21 cellular contexts compared by ENCODE assay signal in the genomic region with DNA sequence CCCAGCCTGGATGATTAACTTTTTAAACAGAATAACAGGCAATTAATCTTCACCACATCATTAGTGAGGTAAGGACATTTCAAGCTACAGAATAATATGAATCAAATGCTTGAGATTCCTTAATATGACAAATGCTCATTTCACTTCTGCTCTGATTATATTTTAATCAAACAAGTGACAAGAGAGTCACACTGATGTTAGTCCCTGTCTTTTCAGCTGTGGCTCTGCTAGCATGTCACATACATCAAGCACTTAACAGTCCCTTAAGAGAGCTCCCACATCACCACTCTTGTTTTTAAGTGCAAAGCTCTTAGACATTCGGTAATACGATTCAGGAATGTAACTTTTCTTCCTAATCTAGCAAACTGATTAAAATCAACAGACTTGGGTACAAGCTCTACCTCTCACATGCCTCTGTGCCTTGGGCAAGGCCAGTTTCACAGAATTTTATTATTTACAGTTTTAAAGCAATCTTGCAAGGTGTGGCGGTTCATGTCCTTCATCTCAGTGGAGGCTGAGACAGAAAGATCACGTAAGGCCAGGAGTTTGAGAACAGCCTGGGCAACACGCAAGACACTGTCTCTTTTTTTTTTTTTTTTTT.
DNase-seq lines count a peak whose midpoint lies in the region; ATAC-seq, FAIRE-seq and TF ChIP-seq lines count a peak whose summit lies in the region.
"Had no signal": no experiment of that assay in that cellular context is flagged by ENCODE, and none has a peak within 500 bp of the region (broad histone marks: within the 10 kb centered on the region; RNA-seq: fewer than 3 reads in every experiment).

No MANE protein-coding gene starts in this region.

- H3F3A ChIP-seq in PC-3 (ENCODE audit: low read length, unreplicated experiment), result peaks cover 7% of the 10 kb centered on the region

- H3K9me2 ChIP-seq in PC-3 (replicated peaks; ENCODE audit: low read length), result no peaks in the 10 kb centered on the region

- TF ChIP-seq CTCF in PC-3 (conservative IDR thresholded peaks at IDR 0.05; ENCODE audit: low read depth, low read length), result no peak
- no peak for TF ChIP-seq CTCF in foreskin keratinocyte (conservative IDR thresholded peaks at IDR 0.05)

- H4K20me1 ChIP-seq in PC-3 (ENCODE audit: low read length), result no peaks in the 10 kb centered on the region

- H3K4me3 ChIP-seq in PC-3 (ENCODE audit: low read length) (no peak overlapping the region), small intestine (ENCODE audit: low read depth in 1 of 2, low read length in 2 of 2) (no peak overlapping the region)
- H3K4me3 ChIP-seq: esophagus muscularis mucosa, HAP-1, skin epidermis, thyroid gland had no signal

- no peaks in the 10 kb centered on the region for H3K27me3 ChIP-seq in PC-3 (ENCODE audit: low read length)
- no peaks in the 10 kb centered on the region for H3K27me3 ChIP-seq in foreskin keratinocyte
- H3K27me3 ChIP-seq in small intestine (ENCODE audit: control insufficient read depth in 2 of 2, insufficient read depth in 2 of 2, low read length in 2 of 2), result no peaks in the 10 kb centered on the region
- H3K27me3 ChIP-seq: esophagus muscularis mucosa, thyroid gland had no signal

- H3K4me2 ChIP-seq in PC-3 (ENCODE audit: low read length), result peak overlapping the region; percentile 32

- H3K4me1 ChIP-seq in PC-3 (ENCODE audit: insufficient read depth, low read length), result peaks cover 46% of the 10 kb centered on the region
- H3K4me1 ChIP-seq in foreskin keratinocyte, result peaks cover 28% of the 10 kb centered on the region
- H3K4me1 ChIP-seq in small intestine (ENCODE audit: control insufficient read depth in 2 of 2, insufficient read depth in 1 of 2, low read depth in 1 of 2, low read length in 1 of 2), result peaks cover 4 to 10% of the 10 kb centered on the region in 2 donors
- H3K4me1 ChIP-seq: HAP-1 had no signal

- ATAC-seq in PC-3 (peak; percentile 3; the same call in 1 of the 2 replicates), foreskin keratinocyte (no peak)
- ATAC-seq: activated CD8-positive, alpha-beta T cell treated with anti-CD3 and anti-CD28 coated beads for 36 hours had no signal

- H3K9ac ChIP-seq in PC-3 (ENCODE audit: low read length), result peak overlapping the region; percentile 66

- no TSS peak for BruUV-seq in PC-3 (replicated peaks; lab: Mats Ljungman, UMichigan)

- no peak overlapping the region for H2AFZ ChIP-seq in PC-3 (ENCODE audit: low read length)

- no peaks in the 10 kb centered on the region; the same call in 1 of the 2 replicates for H3K36me3 ChIP-seq in PC-3 (ENCODE audit: low read depth, low read length)
- H3K36me3 ChIP-seq in small intestine (ENCODE audit: control insufficient read depth in 2 of 2, insufficient read depth in 2 of 2, low read length in 2 of 2), result no peaks in the 10 kb centered on the region
- H3K36me3 ChIP-seq: esophagus muscularis mucosa, HAP-1, thyroid gland had no signal

- 42 to 60% (median 48%) methylated on average over 5 of the region's 5 CpGs for WGBS in small intestine, 3 donors

- H3K27ac ChIP-seq in PC-3 (ENCODE audit: low read length) (peak overlapping the region; percentile 97), foreskin keratinocyte (peak overlapping the region; percentile 54), small intestine (ENCODE audit: low read depth in 1 of 2, low read length in 1 of 2) (peak overlapping the region; percentile 62 to 71)
- H3K27ac ChIP-seq: esophagus muscularis mucosa, thyroid gland had no signal

- CTCF ChIA-PET in PC-3 (lab: Charles Lee), result no interaction called here

- peaks cover 82% of the 10 kb centered on the region for H3K79me2 ChIP-seq in PC-3 (ENCODE audit: low read length)

- H3K9me3 ChIP-seq in PC-3 (ENCODE audit: low read length) (no peaks in the 10 kb centered on the region), small intestine (ENCODE audit: control insufficient read depth, low read depth) (no peaks in the 10 kb centered on the region)
- H3K9me3 ChIP-seq: esophagus muscularis mucosa, HAP-1, thyroid gland had no signal

- POLR2A ChIA-PET in PC-3 (lab: Charles Lee; ENCODE audit: unreplicated experiment), result interaction anchor here (1.5 kb wide), 1 partner anchor 88 kb away, joined by 7 read pairs; a partner anchor contains a TSS

- DNase-seq in EL (peak; percentile 18), PC-3 (peak; percentile 37), foreskin keratinocyte (peak in 1 of 2 donors; percentile 30), small intestine (no peak), RPMI8226 (no peak), NCI-H2171 (lab: John Stamatoyannopoulos, UW) (no peak)
- DNase-seq in effector CD8-positive, alpha-beta T cell (lab: John Stamatoyannopoulos, UW), result no peak
- DNase-seq: activated CD4-positive, CD25-positive, alpha-beta regulatory T cell; activated CD8-positive, alpha-beta T cell treated with anti-CD3 and anti-CD28 coated beads for 36 hours; activated naive CD4-positive, alpha-beta T cell treated with Interleukin-2 at 50 U/mL for 16 hours; activated T-cell treated with anti-CD3 and anti-CD28 coated beads, Interleukin-2, amount 50 U/mL, for 24 hours; anterior cingulate cortex; NCI-H1417 treated with DMSO at 0.1 percent for 48 hours; nephron progenitor cell; OCI-M1; stimulated activated CD4-positive, alpha-beta T cell treated with anti-CD3 and anti-CD28 coated beads, Interleukin-2, amount 100 ng/mL, for 48 hours; stimulated activated naive CD4-positive, alpha-beta T cell treated with Interleukin-2 at 50 U/mL for 16 hours; thyroid gland had no signal

- FAIRE-seq in small intestine (lab: Jason Lieb, UNC), result no peak

- intact Hi-C loops in PC-3 (cut with micrococcal nuclease), result loop anchor here (1.0 to 2.0 kb wide), 2 partner anchors 14 to 88 kb away; a partner anchor contains a TSS

Comparison
In these comparisons a context has a peak if more than half of its experiments do, and no peak if none do; other contexts are left out.
1. DNase-seq: peak in EL (single experiment) and PC-3 (single experiment); none in small intestine (single experiment), RPMI8226 (single experiment), effector CD8-positive, alpha-beta T cell (single experiment) and NCI-H2171 (single experiment).
2. Peak in every context shown above with its lines, with median percentiles within 50 percentile points of each other: H3K27ac ChIP-seq.